In genomic region chr2:232907686-232908085, GRCh38 we compare ENCODE assay signal across 1 cellular context. TPM values are rescaled to one million over a fixed set of nuclear protein-coding genes. Genes with fewer than 3 reads are reported as not detected.
"Had no signal": no experiment of that assay in that cellular context is flagged by ENCODE, and none has a peak within 500 bp of the region (broad histone marks: within the 10 kb centered on the region; RNA-seq: fewer than 3 reads in every experiment).

No MANE protein-coding gene starts in this region.

RNA-seq across cellular contexts. Expression of gene SNORC, which starts 37.6 kb away (rescaled TPM):
- polyA plus RNA-seq: immature natural killer cell had no signal
